In the genomic region with DNA sequence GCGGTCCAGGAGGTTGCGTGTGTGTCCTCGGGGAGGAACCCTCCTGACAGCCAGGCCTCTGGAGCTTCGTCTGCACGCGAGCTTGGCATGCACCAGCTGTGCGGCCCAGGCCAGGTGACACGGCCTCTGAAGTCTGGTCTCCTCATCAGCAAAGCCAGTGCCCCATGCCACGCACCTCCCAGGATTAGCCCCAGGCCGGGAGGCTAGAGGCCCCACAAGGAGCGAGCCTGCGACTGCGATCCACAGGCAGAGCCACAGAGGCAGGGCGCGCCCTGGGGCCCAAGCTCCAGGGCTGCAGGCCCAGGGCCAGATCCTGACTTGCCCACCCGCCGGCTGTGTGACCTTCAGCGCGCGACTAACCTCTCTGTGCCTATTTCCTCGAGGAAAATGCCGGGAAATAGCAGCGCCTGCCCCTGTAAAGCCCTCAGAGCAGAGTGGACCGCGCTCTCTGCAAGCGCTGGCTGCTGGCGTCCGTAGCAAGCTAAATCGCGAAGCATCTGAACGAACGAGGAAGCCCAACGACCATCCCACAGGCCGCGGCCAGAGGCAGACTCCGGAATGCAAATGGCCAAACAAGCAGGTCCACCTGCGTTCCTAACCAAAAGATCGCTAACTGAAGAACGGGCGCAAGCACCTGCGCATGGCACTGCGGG, we compare ENCODE assay signal across 2 cellular contexts.
TF ChIP-seq lines count a peak whose summit lies in the region.

No MANE protein-coding gene starts in this region.

TF ChIP-seq in HCT116, 20 proteins besides CTCF, POLR2A, EP300 and RAD21:
- TF ChIP-seq, protein P1, sequence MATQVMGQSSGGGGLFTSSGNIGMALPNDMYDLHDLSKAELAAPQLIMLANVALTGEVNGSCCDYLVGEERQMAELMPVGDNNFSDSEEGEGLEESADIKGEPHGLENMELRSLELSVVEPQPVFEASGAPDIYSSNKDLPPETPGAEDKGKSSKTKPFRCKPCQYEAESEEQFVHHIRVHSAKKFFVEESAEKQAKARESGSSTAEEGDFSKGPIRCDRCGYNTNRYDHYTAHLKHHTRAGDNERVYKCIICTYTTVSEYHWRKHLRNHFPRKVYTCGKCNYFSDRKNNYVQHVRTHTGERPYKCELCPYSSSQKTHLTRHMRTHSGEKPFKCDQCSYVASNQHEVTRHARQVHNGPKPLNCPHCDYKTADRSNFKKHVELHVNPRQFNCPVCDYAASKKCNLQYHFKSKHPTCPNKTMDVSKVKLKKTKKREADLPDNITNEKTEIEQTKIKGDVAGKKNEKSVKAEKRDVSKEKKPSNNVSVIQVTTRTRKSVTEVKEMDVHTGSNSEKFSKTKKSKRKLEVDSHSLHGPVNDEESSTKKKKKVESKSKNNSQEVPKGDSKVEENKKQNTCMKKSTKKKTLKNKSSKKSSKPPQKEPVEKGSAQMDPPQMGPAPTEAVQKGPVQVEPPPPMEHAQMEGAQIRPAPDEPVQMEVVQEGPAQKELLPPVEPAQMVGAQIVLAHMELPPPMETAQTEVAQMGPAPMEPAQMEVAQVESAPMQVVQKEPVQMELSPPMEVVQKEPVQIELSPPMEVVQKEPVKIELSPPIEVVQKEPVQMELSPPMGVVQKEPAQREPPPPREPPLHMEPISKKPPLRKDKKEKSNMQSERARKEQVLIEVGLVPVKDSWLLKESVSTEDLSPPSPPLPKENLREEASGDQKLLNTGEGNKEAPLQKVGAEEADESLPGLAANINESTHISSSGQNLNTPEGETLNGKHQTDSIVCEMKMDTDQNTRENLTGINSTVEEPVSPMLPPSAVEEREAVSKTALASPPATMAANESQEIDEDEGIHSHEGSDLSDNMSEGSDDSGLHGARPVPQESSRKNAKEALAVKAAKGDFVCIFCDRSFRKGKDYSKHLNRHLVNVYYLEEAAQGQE (IDR thresholded peaks at IDR 0.05; ENCODE audit: low read depth), result no peak
- TF ChIP-seq, protein P2, sequence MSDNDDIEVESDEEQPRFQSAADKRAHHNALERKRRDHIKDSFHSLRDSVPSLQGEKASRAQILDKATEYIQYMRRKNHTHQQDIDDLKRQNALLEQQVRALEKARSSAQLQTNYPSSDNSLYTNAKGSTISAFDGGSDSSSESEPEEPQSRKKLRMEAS (IDR thresholded peaks at IDR 0.05), result peak; percentile 42; the same call in 1 of the 2 replicates

TF ChIP-seq in HepG2, 621 proteins besides CTCF, POLR2A, EP300 and RAD21:
- TF ChIP-seq ZNF768 (CRISPR knock-in tag; IDR thresholded peaks at IDR 0.05) (peak; percentile 98), AGO2 (optimal IDR thresholded peaks at IDR 0.05; ENCODE audit: low read depth, low read length) (peak; percentile 27), ZNF44 (CRISPR knock-in tag; IDR thresholded peaks at IDR 0.05) (no peak)
